1 cellular context compared by ENCODE assay signal in the genomic region with DNA sequence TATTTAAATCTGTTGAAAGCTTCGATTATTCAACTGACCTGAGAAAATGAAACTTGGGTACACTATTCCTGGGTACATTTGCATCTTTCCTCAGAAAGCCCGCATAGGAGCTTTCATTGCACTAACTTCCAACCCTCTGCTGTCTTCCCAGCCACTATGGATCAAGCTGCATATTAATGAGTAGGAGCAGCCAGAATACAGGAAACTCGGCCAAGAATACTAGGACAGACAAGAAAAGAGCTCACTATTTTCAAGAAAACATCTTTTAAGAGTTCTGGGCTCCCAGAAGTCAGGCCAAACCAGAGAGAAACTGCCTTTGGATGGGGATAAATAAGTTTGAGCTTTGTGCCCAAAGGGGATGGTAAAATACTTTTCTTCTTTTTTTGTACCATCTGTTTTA.
TF ChIP-seq lines count a peak whose summit lies in the region.

No MANE protein-coding gene starts in this region.

TF ChIP-seq in GM12878, 131 proteins besides CTCF, POLR2A, EP300 and RAD21 (continued from another document):
- TF ChIP-seq USF1 (IDR thresholded peaks at IDR 0.05; ENCODE audit: borderline replicate concordance, extremely low read length, insufficient read depth, low read depth, low read length), result no peak
- no peak for TF ChIP-seq TAF1 (IDR thresholded peaks at IDR 0.05; ENCODE audit: borderline replicate concordance, low read depth, low read length)
- TF ChIP-seq, protein P1, sequence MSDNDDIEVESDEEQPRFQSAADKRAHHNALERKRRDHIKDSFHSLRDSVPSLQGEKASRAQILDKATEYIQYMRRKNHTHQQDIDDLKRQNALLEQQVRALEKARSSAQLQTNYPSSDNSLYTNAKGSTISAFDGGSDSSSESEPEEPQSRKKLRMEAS (IDR thresholded peaks at IDR 0.05; ENCODE audit: low read depth, low read length), result no peak
- no peak for TF ChIP-seq PAX8 (IDR thresholded peaks at IDR 0.05)
- TF ChIP-seq POLR2AphosphoS2 (IDR thresholded peaks at IDR 0.05; ENCODE audit: low read depth, low read length), result no peak
- TF ChIP-seq FOXK2 (IDR thresholded peaks at IDR 0.05), result no peak
- TF ChIP-seq ETV6 (conservative IDR thresholded peaks at IDR 0.05 in 1 of 2, IDR thresholded peaks at IDR 0.05 in 1 of 2; ENCODE audit: borderline replicate concordance in 1 of 2, low read depth in 1 of 2), result no peak
- no peak for TF ChIP-seq RB1 (IDR thresholded peaks at IDR 0.05; ENCODE audit: borderline replicate concordance)
- TF ChIP-seq YBX1 (IDR thresholded peaks at IDR 0.05), result no peak
- TF ChIP-seq ZNF24 (IDR thresholded peaks at IDR 0.05), result no peak
- TF ChIP-seq CEBPB (IDR thresholded peaks at IDR 0.05; ENCODE audit: borderline replicate concordance in 1 of 2, low read depth in 2 of 2, low read length in 2 of 2), result no peak
- TF ChIP-seq CBX5 (IDR thresholded peaks at IDR 0.05; ENCODE audit: low read depth), result no peak
- no peak for TF ChIP-seq E2F8 (IDR thresholded peaks at IDR 0.05; ENCODE audit: low read depth, partially characterized antibody)
- no peak for TF ChIP-seq BRCA1 (IDR thresholded peaks at IDR 0.05; ENCODE audit: low read depth, low read length)
